Comparison of ENCODE assay signal across 1 cellular context in the genomic region with DNA sequence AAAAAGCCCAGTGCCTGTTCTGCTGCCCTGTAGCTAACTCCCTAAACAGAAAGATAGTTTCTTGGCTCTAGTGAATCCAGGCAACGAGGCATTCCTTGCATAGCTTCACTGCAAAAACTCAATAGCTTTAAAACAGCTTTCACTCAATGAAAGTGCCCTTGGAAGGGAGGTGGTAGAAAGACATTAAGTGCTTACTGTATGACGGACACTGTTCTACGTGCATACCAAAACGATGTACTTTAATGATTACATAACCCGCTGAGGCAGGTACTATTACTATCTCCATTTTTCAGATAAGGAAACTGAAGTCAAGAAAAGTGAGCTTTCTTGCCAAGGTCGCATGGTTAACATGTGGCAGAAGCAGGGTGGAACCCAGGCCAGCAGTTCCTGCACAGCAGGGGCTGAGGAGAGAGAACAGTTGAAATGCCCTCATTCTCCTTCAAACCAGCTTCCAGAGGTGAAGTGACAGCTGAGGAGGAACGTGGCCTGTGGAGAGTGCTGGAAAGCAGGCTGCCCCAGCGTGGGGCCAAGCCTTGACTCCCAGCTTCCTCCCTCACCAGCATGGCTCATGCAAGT.
TF ChIP-seq lines count a peak whose summit lies in the region.

No MANE protein-coding gene starts in this region.

TF ChIP-seq in SK-N-SH, 30 proteins besides CTCF, POLR2A, EP300 and RAD21 (continued from another document):
- TF ChIP-seq IRF3 (IDR thresholded peaks at IDR 0.05; ENCODE audit: low read depth, low read length): no peak
- TF ChIP-seq RCOR1 (IDR thresholded peaks at IDR 0.05; ENCODE audit: low read length): no peak
- TF ChIP-seq MAX (IDR thresholded peaks at IDR 0.05; ENCODE audit: low read depth): no peak
- no peak for TF ChIP-seq RXRA (IDR thresholded peaks at IDR 0.05; ENCODE audit: borderline replicate concordance, low read depth)
- TF ChIP-seq RFX5 (IDR thresholded peaks at IDR 0.05; ENCODE audit: low read length): no peak
- no peak for TF ChIP-seq USF2 (IDR thresholded peaks at IDR 0.05; ENCODE audit: borderline replicate concordance, low read depth, low read length)
- no peak for TF ChIP-seq POLR2AphosphoS5 (IDR thresholded peaks at IDR 0.05; ENCODE audit: low read depth, low read length)
- TF ChIP-seq SIN3A (IDR thresholded peaks at IDR 0.05; ENCODE audit: borderline replicate concordance, low read depth, low read length): no peak
